In the genomic region with DNA sequence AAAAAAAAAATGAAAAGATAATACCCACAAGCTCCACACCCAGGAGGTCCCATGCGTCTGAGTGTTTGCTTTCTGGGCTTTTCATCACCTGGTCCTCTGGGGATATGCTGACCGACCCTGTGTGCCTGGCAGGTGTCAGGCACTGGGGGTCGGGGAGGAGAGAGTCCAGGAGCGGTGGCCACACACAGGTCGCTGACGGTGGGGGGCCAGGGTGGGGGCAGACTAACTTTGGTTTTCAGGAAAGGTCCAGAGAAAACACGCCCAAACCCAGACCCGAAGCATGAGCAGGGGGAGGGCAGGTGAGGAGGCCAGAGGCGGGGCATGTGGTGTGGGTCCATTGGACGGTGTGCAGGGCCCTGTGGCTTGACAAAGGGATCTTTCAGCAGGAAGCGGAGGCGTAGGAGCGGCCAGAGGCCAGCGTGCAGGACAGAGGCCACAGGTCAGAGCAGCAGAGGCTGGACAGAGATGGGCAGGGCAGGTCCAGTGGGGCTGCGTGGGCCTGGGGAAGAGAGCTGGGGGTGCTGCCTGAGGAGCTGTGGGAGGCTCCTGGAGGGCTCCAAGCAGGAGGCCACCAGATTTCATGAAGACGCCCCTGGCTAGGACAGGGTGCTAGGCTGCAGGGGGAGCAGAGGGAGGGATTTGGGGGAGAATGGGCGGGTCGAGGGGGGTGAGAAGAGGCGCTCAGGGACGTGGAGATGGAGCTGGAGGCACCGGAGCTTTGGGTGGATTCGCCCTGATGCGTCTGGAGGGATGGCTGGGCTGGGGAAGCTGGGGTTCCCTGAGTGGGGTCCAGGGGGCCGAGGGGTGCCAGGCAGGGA, we compare ENCODE assay signal across 8 cellular contexts. TPM values are rescaled to one million over a fixed set of nuclear protein-coding genes. Genes with fewer than 3 reads are reported as not detected.
DNase-seq lines count a peak whose midpoint lies in the region; ATAC-seq and TF ChIP-seq lines count a peak whose summit lies in the region.
"Had no signal": no experiment of that assay in that cellular context is flagged by ENCODE, and none has a peak within 500 bp of the region (broad histone marks: within the 10 kb centered on the region; RNA-seq: fewer than 3 reads in every experiment).

No MANE protein-coding gene starts in this region.

- CTCF ChIA-PET in activated CD4-positive, alpha-beta T cell treated with anti-CD3 and anti-CD28 coated beads for 36 hours (lab: Charles Lee) = interaction anchor here (0.7 to 0.8 kb wide), 2 partner anchors 11 to 44 kb away, joined by 3 read pairs; no protein-coding TSS in a partner anchor

- H3K27me3 ChIP-seq in breast epithelium (peaks cover 0 to 20% of the 10 kb centered on the region in 2 donors), skeletal muscle satellite cell (ENCODE audit: control insufficient read depth, insufficient read depth, low read length) (peaks cover 28% of the 10 kb centered on the region)

- no peak overlapping the region for H3K9ac ChIP-seq in skeletal muscle satellite cell (ENCODE audit: low read depth, low read length)

- H3K27me3 Mint-ChIP-seq in activated CD4-positive, alpha-beta T cell treated with anti-CD3 and anti-CD28 coated beads for 36 hours = peaks cover 20% of the 10 kb centered on the region

- no peaks in the 10 kb centered on the region for H3K4me1 ChIP-seq in breast epithelium
- H3K4me1 ChIP-seq in skeletal muscle satellite cell (ENCODE audit: control insufficient read depth, insufficient read depth, low read length) = peaks cover 18% of the 10 kb centered on the region
- H3K4me1 ChIP-seq: BE2C had no signal

- peak overlapping the region in 2 of 3 donors; percentile 64 to 71 for H3K4me3 ChIP-seq in breast epithelium
- no peak overlapping the region for H3K4me3 ChIP-seq in skeletal muscle satellite cell (ENCODE audit: low read length)

- intact Hi-C loops in activated CD4-positive, alpha-beta T cell treated with anti-CD3 and anti-CD28 coated beads for 36 hours (cut with DNase I, micrococcal nuclease) = loop anchor here in 1 of 2 experiments (2.0 kb wide), 1 partner anchor 17 kb away; no protein-coding TSS in a partner anchor
- intact Hi-C loops in breast epithelium (cut with DNase I; ENCODE audit: low total_unique reads) = no loop called here

- no peak for ATAC-seq in activated CD4-positive, alpha-beta T cell treated with anti-CD3 and anti-CD28 coated beads for 36 hours
- ATAC-seq in HG02588 (IDR thresholded peaks at IDR 0.05; ENCODE audit: unreplicated experiment) = no peak

- H3K36me3 ChIP-seq in breast epithelium (no peaks in the 10 kb centered on the region), skeletal muscle satellite cell (ENCODE audit: insufficient read depth, low read length) (no peaks in the 10 kb centered on the region)
- H3K36me3 ChIP-seq: BE2C had no signal

- no peak overlapping the region for H3K27ac ChIP-seq in breast epithelium

- no peak for DNase-seq in activated CD4-positive, alpha-beta T cell treated with anti-CD3 and anti-CD28 coated beads for 36 hours
- DNase-seq in activated CD4-positive, alpha-beta T cell treated with anti-CD3 and anti-CD28 coated beads for 48 hours = no peak
- DNase-seq in breast epithelium (ENCODE audit: low spot score in 2 of 2) (no peak), EL (no peak)
- DNase-seq: NCI-H1092 treated with DMSO at 0.1 percent for 48 hours had no signal

- POLR2A ChIA-PET in activated CD4-positive, alpha-beta T cell treated with anti-CD3 and anti-CD28 coated beads for 36 hours (lab: Charles Lee) = interaction anchor here (0.6 kb wide), 2 partner anchors 66 to 114 kb away, joined by 3 to 6 read pairs; no protein-coding TSS in a partner anchor

- H3K9me3 Mint-ChIP-seq in activated CD4-positive, alpha-beta T cell treated with anti-CD3 and anti-CD28 coated beads for 36 hours (ENCODE audit: low read depth) = no peaks in the 10 kb centered on the region

- no peak for TF ChIP-seq CTCF in breast epithelium (IDR thresholded peaks at IDR 0.05)

- H3K27ac Mint-ChIP-seq in activated CD4-positive, alpha-beta T cell treated with anti-CD3 and anti-CD28 coated beads for 36 hours = peak overlapping the region; percentile 37

- peak overlapping the region; percentile 72 for H3K4me3 Mint-ChIP-seq in activated CD4-positive, alpha-beta T cell treated with anti-CD3 and anti-CD28 coated beads for 36 hours

- peaks cover 17% of the 10 kb centered on the region for H3K36me3 Mint-ChIP-seq in activated CD4-positive, alpha-beta T cell treated with anti-CD3 and anti-CD28 coated beads for 36 hours (ENCODE audit: low read depth)

- H3K9me3 ChIP-seq in breast epithelium (no peaks in the 10 kb centered on the region), skeletal muscle satellite cell (replicated peaks; ENCODE audit: low read length) (no peaks in the 10 kb centered on the region)
- H3K9me3 ChIP-seq: BE2C had no signal

- H3K4me1 Mint-ChIP-seq in activated CD4-positive, alpha-beta T cell treated with anti-CD3 and anti-CD28 coated beads for 36 hours = peaks cover 24% of the 10 kb centered on the region

- peak overlapping the region; percentile 94 for H3K4me2 ChIP-seq in skeletal muscle satellite cell (ENCODE audit: low read length)

- no peak for TF ChIP-seq POLR2A in breast epithelium (IDR thresholded peaks at IDR 0.05)

RNA-seq across cellular contexts. Expression of gene RNF223, which starts 15.8 kb away (rescaled TPM):
- not detected for total RNA-seq in activated CD4-positive, alpha-beta T cell treated with anti-CD3 and anti-CD28 coated beads for 36 hours
- 1 to 10 TPM in 1 of 3 donors, under 1 TPM in 1, not detected in 1; 0.33 to 2.8 TPM for total RNA-seq in breast epithelium
- not detected in 2 replicates for total RNA-seq in skeletal muscle satellite cell (2012; rRNA removed)

RNA-seq across cellular contexts. Expression of gene AGRN, which starts 38.4 kb away (rescaled TPM):
- 10 to 100 TPM; 22.7 to 24.4 TPM for total RNA-seq in activated CD4-positive, alpha-beta T cell treated with anti-CD3 and anti-CD28 coated beads for 36 hours
- total RNA-seq in breast epithelium = 10 to 100 TPM in 2 of 3 donors, 1 to 10 TPM in 1; 9.1 to 37.0 (median 30.5) TPM
- total RNA-seq in skeletal muscle satellite cell (2012; rRNA removed) = 15.2 and 22.5 TPM in 2 replicates

RNA-seq across cellular contexts. Expression of gene ISG15, which starts 45.0 kb away (rescaled TPM):
- total RNA-seq in activated CD4-positive, alpha-beta T cell treated with anti-CD3 and anti-CD28 coated beads for 36 hours = 10 to 100 TPM; 30.5 to 51.7 TPM
- 10 to 100 TPM; 15.5 to 31.5 (median 18.0) TPM for total RNA-seq in breast epithelium
- 76.8 and 83.0 TPM in 2 replicates for total RNA-seq in skeletal muscle satellite cell (2012; rRNA removed)

RNA-seq across cellular contexts. Expression of gene C1orf159, which starts 57.6 kb away (rescaled TPM):
- 10 to 100 TPM; 11.3 to 13.5 TPM for total RNA-seq in activated CD4-positive, alpha-beta T cell treated with anti-CD3 and anti-CD28 coated beads for 36 hours
- 10 to 100 TPM in 2 of 3 donors, 1 to 10 TPM in 1; 6.9 to 24.0 (median 12.5) TPM for total RNA-seq in breast epithelium
- 7.9 and 11.6 TPM in 2 replicates for total RNA-seq in skeletal muscle satellite cell (2012; rRNA removed)

RNA-seq across cellular contexts. Expression of gene HES4, which starts 58.4 kb away (rescaled TPM):
- 1 to 10 TPM; 3.5 to 4.2 TPM for total RNA-seq in activated CD4-positive, alpha-beta T cell treated with anti-CD3 and anti-CD28 coated beads for 36 hours
- 10 to 100 TPM in 2 of 3 donors, 1 to 10 TPM in 1; 8.3 to 36.4 (median 34.2) TPM for total RNA-seq in breast epithelium
- 0.51 TPM in 1 of 2 replicates, not detected in the other for total RNA-seq in skeletal muscle satellite cell (2012; rRNA removed)
